8 cellular contexts compared by ENCODE assay signal in genomic region chr9:137027369-137028012, GRCh38. TPM values are rescaled to one million over a fixed set of nuclear protein-coding genes. Genes with fewer than 3 reads are reported as not detected.
A peak's percentile ranks its signal among the peaks of the same experiment; 100 is the strongest.
DNase-seq lines count a peak whose midpoint lies in the region; ATAC-seq and TF ChIP-seq lines count a peak whose summit lies in the region.

No MANE protein-coding gene starts in this region.

- no peaks in the 10 kb centered on the region for H3K9me3 Mint-ChIP-seq in activated CD4-positive, alpha-beta T cell treated with anti-CD3 and anti-CD28 coated beads, Interleukin-2, amount 10 ng/mL, durations not matched to agents 24 days and 14 days
- no peaks in the 10 kb centered on the region for H3K9me3 Mint-ChIP-seq in activated T-helper 2 cell treated with anti-CD3 and anti-CD28 coated beads, Interferon-gamma antibody, Interleukin-2, Interleukin-4, amounts not matched to agents 10 μg/mL and 5 μg/mL and 100 μg/mL, durations not matched to agents 14 hours and 24 hours and 36 hours

- peaks cover 30% of the 10 kb centered on the region for H3K4me1 Mint-ChIP-seq in activated CD4-positive, alpha-beta T cell treated with anti-CD3 and anti-CD28 coated beads, Interleukin-2, amount 10 ng/mL, durations not matched to agents 24 days and 14 days
- H3K4me1 Mint-ChIP-seq in activated T-helper 2 cell treated with anti-CD3 and anti-CD28 coated beads, Interferon-gamma antibody, Interleukin-2, Interleukin-4, amounts not matched to agents 10 μg/mL and 5 μg/mL and 100 μg/mL, durations not matched to agents 14 hours and 24 hours and 36 hours (ENCODE audit: low read depth) = peaks cover 24% of the 10 kb centered on the region

- peak overlapping the region; percentile 81 for H3K4me3 Mint-ChIP-seq in activated CD4-positive, alpha-beta T cell treated with anti-CD3 and anti-CD28 coated beads, Interleukin-2, amount 10 ng/mL, durations not matched to agents 24 days and 14 days
- H3K4me3 Mint-ChIP-seq in activated T-helper 2 cell treated with anti-CD3 and anti-CD28 coated beads, Interferon-gamma antibody, Interleukin-2, Interleukin-4, amounts not matched to agents 10 μg/mL and 5 μg/mL and 100 μg/mL, durations not matched to agents 14 hours and 24 hours and 36 hours (ENCODE audit: low read depth) = peak overlapping the region; percentile 79

- H3K27me3 Mint-ChIP-seq in activated CD4-positive, alpha-beta T cell treated with anti-CD3 and anti-CD28 coated beads, Interleukin-2, amount 10 ng/mL, durations not matched to agents 24 days and 14 days = peaks cover 2% of the 10 kb centered on the region
- peaks cover 2% of the 10 kb centered on the region for H3K27me3 Mint-ChIP-seq in activated T-helper 2 cell treated with anti-CD3 and anti-CD28 coated beads, Interferon-gamma antibody, Interleukin-2, Interleukin-4, amounts not matched to agents 10 μg/mL and 5 μg/mL and 100 μg/mL, durations not matched to agents 14 hours and 24 hours and 36 hours (ENCODE audit: low read depth)

- TF ChIP-seq CTCF in stomach (IDR thresholded peaks at IDR 0.05) = no peak

- H3K9ac ChIP-seq in iPS-20b (ENCODE audit: low read depth, low read length) = no peak overlapping the region

- ATAC-seq in GM19467 (IDR thresholded peaks at IDR 0.05; ENCODE audit: unreplicated experiment) = no peak

- no peaks in the 10 kb centered on the region for H3K36me3 Mint-ChIP-seq in activated CD4-positive, alpha-beta T cell treated with anti-CD3 and anti-CD28 coated beads, Interleukin-2, amount 10 ng/mL, durations not matched to agents 24 days and 14 days (ENCODE audit: low read depth)
- no peaks in the 10 kb centered on the region for H3K36me3 Mint-ChIP-seq in activated T-helper 2 cell treated with anti-CD3 and anti-CD28 coated beads, Interferon-gamma antibody, Interleukin-2, Interleukin-4, amounts not matched to agents 10 μg/mL and 5 μg/mL and 100 μg/mL, durations not matched to agents 14 hours and 24 hours and 36 hours (ENCODE audit: low read depth)

- no peaks in the 10 kb centered on the region for H3K4me1 ChIP-seq in iPS-20b (ENCODE audit: insufficient read depth, low read length)
- peaks cover 40 to 90% (median 67%) of the 10 kb centered on the region in 4 donors for H3K4me1 ChIP-seq in stomach

- TF ChIP-seq POLR2A in stomach (IDR thresholded peaks at IDR 0.05) = no peak

- 4 to 32% (median 8%) methylated on average over 5 to 53 of the region's 53 CpGs for WGBS in stomach, 5 donors

- H3K4me3 ChIP-seq in iPS-20b (ENCODE audit: low read length) (peak overlapping the region; percentile 53), stomach (peak overlapping the region; percentile 48 to 68 (median 52))

- H3K9me3 ChIP-seq in iPS-20b (ENCODE audit: insufficient read depth, low read depth, low read length) (no peaks in the 10 kb centered on the region), stomach (no peaks in the 10 kb centered on the region)

- intact Hi-C loops in activated CD4-positive, alpha-beta T cell treated with anti-CD3 and anti-CD28 coated beads, Interleukin-2, amount 10 ng/mL, durations not matched to agents 24 days and 14 days (cut with micrococcal nuclease) = loop anchor here (2.0 kb wide), 1 partner anchor 37 kb away; no protein-coding TSS in a partner anchor
- intact Hi-C loops in activated T-helper 2 cell treated with anti-CD3 and anti-CD28 coated beads, Interferon-gamma antibody, Interleukin-2, Interleukin-4, amounts not matched to agents 10 μg/mL and 5 μg/mL and 100 μg/mL, durations not matched to agents 14 hours and 24 hours and 36 hours (cut with micrococcal nuclease) = loop anchor here (5.0 kb wide), 1 partner anchor 35 kb away; the partner anchor contains the start of gene PAXX
- intact Hi-C loops in stomach (cut with DNase I; ENCODE audit: low total_unique reads) = loop anchor here (10.0 kb wide), 1 partner anchor 73 kb away; the partner anchor contains the start of gene LCN12

- peak overlapping the region; percentile 78 for H3K27ac Mint-ChIP-seq in activated CD4-positive, alpha-beta T cell treated with anti-CD3 and anti-CD28 coated beads, Interleukin-2, amount 10 ng/mL, durations not matched to agents 24 days and 14 days
- peak overlapping the region; percentile 52 for H3K27ac Mint-ChIP-seq in activated T-helper 2 cell treated with anti-CD3 and anti-CD28 coated beads, Interferon-gamma antibody, Interleukin-2, Interleukin-4, amounts not matched to agents 10 μg/mL and 5 μg/mL and 100 μg/mL, durations not matched to agents 14 hours and 24 hours and 36 hours

- H3K27me3 ChIP-seq in iPS-20b (ENCODE audit: insufficient read depth, low read length) (peaks cover 25% of the 10 kb centered on the region), stomach (no peaks in the 10 kb centered on the region)

- no peak for TF ChIP-seq EP300 in stomach (IDR thresholded peaks at IDR 0.05)

- H3K36me3 ChIP-seq in iPS-20b (ENCODE audit: insufficient read depth, low read depth, low read length) (no peaks in the 10 kb centered on the region), stomach (no peaks in the 10 kb centered on the region)

- DNase-seq in activated CD4-positive, alpha-beta T cell treated with anti-CD3 and anti-CD28 coated beads, Interleukin-2, amount 10 ng/mL, durations not matched to agents 24 days and 14 days = no peak
- no peak for DNase-seq in activated CD4-positive, alpha-beta T cell treated with anti-CD3 and anti-CD28 coated beads for 1 hour
- DNase-seq in activated T-helper 2 cell treated with anti-CD3 and anti-CD28 coated beads, Interferon-gamma antibody, Interleukin-2, Interleukin-4, amounts not matched to agents 10 μg/mL and 5 μg/mL and 100 μg/mL, durations not matched to agents 14 hours and 24 hours and 36 hours (ENCODE audit: low spot score) = no peak
- no peak for DNase-seq in stomach
- DNase-seq in kidney tubule cell (ENCODE audit: low spot score) = no peak
- no peak for DNase-seq in GDM1 (lab: John Stamatoyannopoulos, UW)

- no peak overlapping the region for H3K27ac ChIP-seq in iPS-20b (ENCODE audit: low read length)
- H3K27ac ChIP-seq in stomach = peak overlapping the region; percentile 59 to 74 (median 64)

RNA-seq across cellular contexts. Expression of gene ABCA2, which starts 0.5 kb away (rescaled TPM):
- 25.0 and 25.9 TPM in 2 replicates for total RNA-seq in activated CD4-positive, alpha-beta T cell treated with anti-CD3 and anti-CD28 coated beads, Interleukin-2, amount 10 ng/mL, durations not matched to agents 24 days and 14 days
- total RNA-seq in activated T-helper 2 cell treated with anti-CD3 and anti-CD28 coated beads, Interferon-gamma antibody, Interleukin-2, Interleukin-4, amounts not matched to agents 10 μg/mL and 5 μg/mL and 100 μg/mL, durations not matched to agents 14 hours and 24 hours and 36 hours = 27.4 and 31.4 TPM in 2 replicates
- 100 to 1,000 TPM in 1 of 5 donors, 10 to 100 TPM in 3, 1 to 10 TPM in 1; 7.3 to 385 (median 72.8) TPM for total RNA-seq in stomach
- polyA plus RNA-seq in stomach = 10 to 100 TPM in 2 of 3 donors, 1 to 10 TPM in 1; 9.3 to 25.5 (median 24.4) TPM

RNA-seq across cellular contexts. Expression of gene FUT7, which starts 4.4 kb away (rescaled TPM):
- 0.09 TPM in 1 of 2 replicates, not detected in the other for total RNA-seq in activated CD4-positive, alpha-beta T cell treated with anti-CD3 and anti-CD28 coated beads, Interleukin-2, amount 10 ng/mL, durations not matched to agents 24 days and 14 days
- 0.21 TPM in 1 of 2 replicates, not detected in the other for total RNA-seq in activated T-helper 2 cell treated with anti-CD3 and anti-CD28 coated beads, Interferon-gamma antibody, Interleukin-2, Interleukin-4, amounts not matched to agents 10 μg/mL and 5 μg/mL and 100 μg/mL, durations not matched to agents 14 hours and 24 hours and 36 hours
- total RNA-seq in stomach = 1 to 10 TPM in 1 of 5 donors, under 1 TPM in 1, not detected in 3; 0.37 to 3.9 TPM
- polyA plus RNA-seq in stomach = under 1 TPM in 2 of 3 donors, not detected in 1; 0.23 to 0.50 TPM

RNA-seq across cellular contexts. Expression of gene NPDC1, which starts 18.5 kb away (rescaled TPM):
- total RNA-seq in activated CD4-positive, alpha-beta T cell treated with anti-CD3 and anti-CD28 coated beads, Interleukin-2, amount 10 ng/mL, durations not matched to agents 24 days and 14 days = 58.1 and 59.4 TPM in 2 replicates
- 32.7 and 36.0 TPM in 2 replicates for total RNA-seq in activated T-helper 2 cell treated with anti-CD3 and anti-CD28 coated beads, Interferon-gamma antibody, Interleukin-2, Interleukin-4, amounts not matched to agents 10 μg/mL and 5 μg/mL and 100 μg/mL, durations not matched to agents 14 hours and 24 hours and 36 hours
- total RNA-seq in stomach = 100 to 1,000 TPM in 4 of 5 donors, 10 to 100 TPM in 1; 20.0 to 276 (median 189) TPM
- polyA plus RNA-seq in stomach = 100 to 1,000 TPM; 104 to 186 (median 115) TPM

RNA-seq across cellular contexts. Expression of gene ENTPD2, which starts 26.4 kb away (rescaled TPM):
- total RNA-seq in activated CD4-positive, alpha-beta T cell treated with anti-CD3 and anti-CD28 coated beads, Interleukin-2, amount 10 ng/mL, durations not matched to agents 24 days and 14 days = 0.21 TPM in 1 of 2 replicates, not detected in the other
- total RNA-seq in activated T-helper 2 cell treated with anti-CD3 and anti-CD28 coated beads, Interferon-gamma antibody, Interleukin-2, Interleukin-4, amounts not matched to agents 10 μg/mL and 5 μg/mL and 100 μg/mL, durations not matched to agents 14 hours and 24 hours and 36 hours = not detected in 2 replicates
- total RNA-seq in stomach = 10 to 100 TPM in 1 of 5 donors, 1 to 10 TPM in 3, not detected in 1; 2.2 to 11.3 (median 6.7) TPM
- 1 to 10 TPM; 2.0 to 4.8 (median 2.9) TPM for polyA plus RNA-seq in stomach

RNA-seq across cellular contexts. Expression of gene CLIC3, which starts 31.1 kb away (rescaled TPM):
- total RNA-seq in activated CD4-positive, alpha-beta T cell treated with anti-CD3 and anti-CD28 coated beads, Interleukin-2, amount 10 ng/mL, durations not matched to agents 24 days and 14 days = not detected in 2 replicates
- total RNA-seq in activated T-helper 2 cell treated with anti-CD3 and anti-CD28 coated beads, Interferon-gamma antibody, Interleukin-2, Interleukin-4, amounts not matched to agents 10 μg/mL and 5 μg/mL and 100 μg/mL, durations not matched to agents 14 hours and 24 hours and 36 hours = not detected in 2 replicates
- 1 to 10 TPM in 1 of 5 donors, not detected in 4; 3.3 TPM for total RNA-seq in stomach
- 10 to 100 TPM in 2 of 3 donors, 1 to 10 TPM in 1; 4.3 to 70.9 (median 15.2) TPM for polyA plus RNA-seq in stomach
